16 cellular contexts compared by ENCODE assay signal in the genomic region with DNA sequence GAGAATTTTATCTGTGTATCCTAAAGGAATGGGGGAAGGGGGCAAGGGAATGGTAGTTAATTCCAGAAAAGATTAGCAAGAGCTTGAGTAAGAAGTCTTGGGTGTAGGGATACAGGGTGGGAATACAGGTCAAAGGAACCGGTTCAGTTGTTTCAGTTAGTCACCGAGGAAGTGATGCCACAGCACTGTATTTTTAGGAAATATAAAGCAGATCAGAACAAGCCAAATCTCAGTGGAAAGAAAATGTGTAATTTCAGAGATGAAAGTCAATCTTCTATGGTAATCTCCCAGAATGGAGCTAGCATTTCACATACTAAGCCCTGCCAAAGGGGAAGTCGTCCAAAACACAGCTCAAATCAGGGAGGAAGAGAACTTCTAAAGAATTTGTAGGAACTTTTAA. TPM values are rescaled to one million over a fixed set of nuclear protein-coding genes. Genes with fewer than 3 reads are reported as not detected.
A peak's percentile ranks its signal among the peaks of the same experiment; 100 is the strongest.
DNase-seq lines count a peak whose midpoint lies in the region; ATAC-seq and TF ChIP-seq lines count a peak whose summit lies in the region.
"Had no signal": no experiment of that assay in that cellular context is flagged by ENCODE, and none has a peak within 500 bp of the region (broad histone marks: within the 10 kb centered on the region; RNA-seq: fewer than 3 reads in every experiment).

No MANE protein-coding gene starts in this region.

- no peak for ATAC-seq in HG03469 (IDR thresholded peaks at IDR 0.05; ENCODE audit: unreplicated experiment)
- ATAC-seq: naive thymus-derived CD4-positive, alpha-beta T cell; T-helper 17 cell had no signal

- no peaks in the 10 kb centered on the region for H3K27me3 ChIP-seq in BLaER1
- H3K27me3 ChIP-seq in right atrium auricular region, result no peaks in the 10 kb centered on the region

- no peaks in the 10 kb centered on the region for H4K20me1 ChIP-seq in BLaER1

- H3K9ac ChIP-seq in BLaER1, result peak overlapping the region; percentile 18; the same call in 1 of the 2 replicates

- H3K4me3 Mint-ChIP-seq in neural crest cell, result peak overlapping the region; percentile 35
- H3K4me3 Mint-ChIP-seq: activated naive CD8-positive, alpha-beta T cell treated with anti-CD3 and anti-CD28 coated beads for 36 hours; naive thymus-derived CD4-positive, alpha-beta T cell; T-helper 17 cell had no signal

- H3K27me3 Mint-ChIP-seq in neural crest cell (ENCODE audit: low read depth), result peaks cover 15% of the 10 kb centered on the region
- H3K27me3 Mint-ChIP-seq: activated naive CD8-positive, alpha-beta T cell treated with anti-CD3 and anti-CD28 coated beads for 36 hours; naive thymus-derived CD4-positive, alpha-beta T cell; T-helper 17 cell had no signal

- H3K9me3 ChIP-seq in BLaER1 (no peaks in the 10 kb centered on the region), right atrium auricular region (no peaks in the 10 kb centered on the region)

- DNase-seq in RWPE1 (ENCODE audit: low spot score), result no peak
- peak; percentile 82 for DNase-seq in epithelial cell of esophagus (ENCODE audit: low read depth)
- DNase-seq in neural crest cell (ENCODE audit: low read depth, low spot score), result no peak
- DNase-seq in NCI-H2196 treated with DMSO at 0.1 percent for 48 hours (lab: John Stamatoyannopoulos, UW; ENCODE audit: unreplicated experiment), result no peak
- DNase-seq in activated CD4-positive, alpha-beta T cell treated with anti-CD3 and anti-CD28 coated beads, Interleukin-2, amount 50 U/mL, for 48 hours, result no peak
- DNase-seq in right atrium auricular region (ENCODE audit: low spot score), result no peak
- DNase-seq: activated naive CD8-positive, alpha-beta T cell treated with anti-CD3 and anti-CD28 coated beads for 36 hours; DND-41; effector CD4-positive, alpha-beta T cell; KBM-7; naive thymus-derived CD4-positive, alpha-beta T cell; NCI-H2029; T-helper 17 cell had no signal

- no peaks in the 10 kb centered on the region for H3K36me3 ChIP-seq in BLaER1
- H3K36me3 ChIP-seq in right atrium auricular region, result no peaks in the 10 kb centered on the region

- no peak overlapping the region for H3K27ac ChIP-seq in BLaER1
- peak overlapping the region; percentile 76; the same call in 1 of the 2 replicates for H3K27ac ChIP-seq in RWPE1
- H3K27ac ChIP-seq in right atrium auricular region, result no peak overlapping the region

- CTCF ChIA-PET in RWPE1 (lab: Yijun Ruan, JAX), result interaction anchor here (0.7 kb wide), 1 partner anchor 19 kb away, joined by 3 read pairs; no protein-coding TSS in a partner anchor

- H3K4me3 ChIP-seq in BLaER1 (no peak overlapping the region), epithelial cell of esophagus (ENCODE audit: low read length) (no peak overlapping the region), right atrium auricular region (no peak overlapping the region)

- TF ChIP-seq CTCF in RWPE1 (conservative IDR thresholded peaks at IDR 0.05; ENCODE audit: low read depth) (no peak), epithelial cell of esophagus (IDR thresholded peaks at IDR 0.05; ENCODE audit: insufficient read depth, low read depth, low read length, missing control alignments) (no peak), neural crest cell (conservative IDR thresholded peaks at IDR 0.05) (no peak), right atrium auricular region (IDR thresholded peaks at IDR 0.05) (no peak)

- peaks cover 3% of the 10 kb centered on the region for H3K36me3 Mint-ChIP-seq in neural crest cell (ENCODE audit: low read depth)
- H3K36me3 Mint-ChIP-seq: activated naive CD8-positive, alpha-beta T cell treated with anti-CD3 and anti-CD28 coated beads for 36 hours had no signal

- peak overlapping the region; percentile 51 for H3K4me2 ChIP-seq in BLaER1

- no peaks in the 10 kb centered on the region for H3K9me3 Mint-ChIP-seq in neural crest cell
- H3K9me3 Mint-ChIP-seq: activated naive CD8-positive, alpha-beta T cell treated with anti-CD3 and anti-CD28 coated beads for 36 hours; naive thymus-derived CD4-positive, alpha-beta T cell had no signal

- no peak overlapping the region for H3K27ac Mint-ChIP-seq in neural crest cell (ENCODE audit: unreplicated experiment)
- H3K27ac Mint-ChIP-seq: activated naive CD8-positive, alpha-beta T cell treated with anti-CD3 and anti-CD28 coated beads for 36 hours; naive thymus-derived CD4-positive, alpha-beta T cell; T-helper 17 cell had no signal

- POLR2A ChIA-PET in RWPE1 (lab: Yijun Ruan, JAX; ENCODE audit: low non-redundant PET), result no interaction called here

- H3K4me1 Mint-ChIP-seq in neural crest cell, result peaks cover 18% of the 10 kb centered on the region

- H3K4me1 ChIP-seq in BLaER1 (peaks cover 64% of the 10 kb centered on the region), right atrium auricular region (peaks cover 0 to 17% of the 10 kb centered on the region in 2 donors)

RNA-seq across cellular contexts. Expression of gene TUBA1C, which starts 4.7 kb away (rescaled TPM):
- 203 and 208 TPM in 2 replicates for total RNA-seq in neural crest cell
- total RNA-seq in right atrium auricular region, result 100 to 1,000 TPM in 1 of 2 donors, 10 to 100 TPM in 1; 64.4 to 145 TPM

RNA-seq across cellular contexts. Expression of gene PRPH, which starts 34.8 kb away (rescaled TPM):
- 0.70 and 1.3 TPM in 2 replicates for total RNA-seq in neural crest cell
- under 1 TPM in 1 of 2 donors, not detected in 1; 0.75 TPM for total RNA-seq in right atrium auricular region
- total RNA-seq: activated CD8-positive, alpha-beta memory T cell treated with anti-CD3 and anti-CD28 coated beads for 36 hours; activated naive CD8-positive, alpha-beta T cell treated with anti-CD3 and anti-CD28 coated beads for 36 hours; naive thymus-derived CD4-positive, alpha-beta T cell; T-helper 17 cell had no signal
